ENCODE assay signal across 6 cellular contexts in the genomic region with DNA sequence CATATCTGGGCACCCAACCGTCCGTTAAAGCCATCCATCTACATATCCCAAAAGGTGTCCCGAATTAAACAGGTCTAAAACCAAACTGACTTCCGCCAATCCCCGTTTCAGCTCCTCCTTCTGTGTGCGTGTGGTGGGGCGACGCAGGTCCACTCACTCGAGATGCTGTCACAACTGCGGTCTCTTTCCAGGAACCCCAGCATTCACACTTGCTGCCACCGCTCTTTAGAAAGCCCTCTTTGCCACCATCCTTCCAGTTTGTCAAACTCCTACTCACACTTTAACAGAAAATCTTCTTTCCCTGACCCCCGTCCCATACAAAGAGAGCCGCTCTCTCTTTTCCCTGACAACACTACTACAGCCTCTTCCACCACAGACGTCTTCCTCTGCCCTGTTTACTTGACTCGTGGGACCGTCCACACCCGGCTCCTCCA.
DNase-seq lines count a peak whose midpoint lies in the region; ATAC-seq and FAIRE-seq lines count a peak whose summit lies in the region.

No MANE protein-coding gene starts in this region.

- DNase-seq in activated CD4-positive, CD25-positive, alpha-beta regulatory T cell treated with anti-CD3 and anti-CD28 coated beads, Interleukin-2, amount 50 U/mL, for 72 hours, result no peak
- peak; percentile 52 for DNase-seq in adipocyte (ENCODE audit: low read depth)
- DNase-seq in SKM-1 (lab: John Stamatoyannopoulos, UW; ENCODE audit: unreplicated experiment), result no peak
- DNase-seq in HTR-8/SVneo (ENCODE audit: insufficient read length, low spot score), result no peak

- H3K27ac ChIP-seq in muscle layer of duodenum (ENCODE audit: low read length), result peak overlapping the region; percentile 89

- H3K4me3 ChIP-seq in adipocyte (ENCODE audit: low read length) (peak overlapping the region; percentile 96), muscle layer of duodenum (ENCODE audit: low read depth in 1 of 2, low read length in 2 of 2) (peak overlapping the region; percentile 87 to 95)

- H3K36me3 ChIP-seq in adipocyte (ENCODE audit: control insufficient read depth, insufficient read depth, low read length, severe bottlenecking), result peaks cover 34% of the 10 kb centered on the region
- H3K36me3 ChIP-seq in muscle layer of duodenum (ENCODE audit: control insufficient read depth in 1 of 2, insufficient read depth in 2 of 2, low read length in 2 of 2), result peaks cover 31 to 35% of the 10 kb centered on the region in 2 donors

- H3K27me3 ChIP-seq in adipocyte (replicated peaks; ENCODE audit: control insufficient read depth, insufficient read depth, low read length) (peaks cover 23% of the 10 kb centered on the region), muscle layer of duodenum (ENCODE audit: low read depth, low read length) (peaks cover 8% of the 10 kb centered on the region)

- H3K9me3 ChIP-seq in adipocyte (ENCODE audit: control insufficient read depth, low read length) (no peaks in the 10 kb centered on the region), muscle layer of duodenum (ENCODE audit: control insufficient read depth in 1 of 2, low read length in 2 of 2) (no peaks in the 10 kb centered on the region)

- no peak for FAIRE-seq in HTR-8/SVneo (lab: Jason Lieb, UNC)

- peak overlapping the region; percentile 94 for H3K9ac ChIP-seq in adipocyte (ENCODE audit: low read length)

- peaks cover 8% of the 10 kb centered on the region for H3K4me1 ChIP-seq in adipocyte (ENCODE audit: control insufficient read depth, insufficient read depth, low read length)
- H3K4me1 ChIP-seq in muscle layer of duodenum (ENCODE audit: control insufficient read depth in 1 of 2, insufficient read depth in 2 of 2, low read length in 2 of 2), result peaks cover 0 to 12% of the 10 kb centered on the region in 2 donors

- peak; percentile 33 to 42 for ATAC-seq in activated CD4-positive, CD25-positive, alpha-beta regulatory T cell treated with anti-CD3 and anti-CD28 coated beads, Interleukin-2, amount 50 U/mL, for 24 hours
